ENCODE assay signal across 8 cellular contexts in genomic region chr2:189441709-189442074, GRCh38. TPM values are rescaled to one million over a fixed set of nuclear protein-coding genes. Genes with fewer than 3 reads are reported as not detected.
DNase-seq lines count a peak whose midpoint lies in the region; ATAC-seq lines count a peak whose summit lies in the region.

No MANE protein-coding gene starts in this region.

- ATAC-seq in Right ventricle myocardium inferior (peak; percentile 8), left ventricle myocardium superior (no peak), HG03139 (IDR thresholded peaks at IDR 0.05; ENCODE audit: unreplicated experiment) (no peak)
- no peak for ATAC-seq in stimulated activated naive CD8-positive, alpha-beta T cell treated with anti-CD3 and anti-CD28 coated beads, Interleukin-15, amount 100 ng/mL, for 72 hours

- no peaks in the 10 kb centered on the region for H3K9me3 ChIP-seq in iPS-18c (ENCODE audit: control insufficient read depth, insufficient read depth, low read length)

- H3K4me3 Mint-ChIP-seq in activated naive CD8-positive, alpha-beta T cell treated with anti-CD3 and anti-CD28 coated beads for 36 hours = no peak overlapping the region
- no peak overlapping the region for H3K4me3 Mint-ChIP-seq in stimulated activated naive CD8-positive, alpha-beta T cell treated with anti-CD3 and anti-CD28 coated beads, Interleukin-15, amount 100 ng/mL, for 72 hours

- peaks cover under 1% of the 10 kb centered on the region for H3K9me3 Mint-ChIP-seq in activated naive CD8-positive, alpha-beta T cell treated with anti-CD3 and anti-CD28 coated beads for 36 hours
- H3K9me3 Mint-ChIP-seq in stimulated activated naive CD8-positive, alpha-beta T cell treated with anti-CD3 and anti-CD28 coated beads, Interleukin-15, amount 100 ng/mL, for 72 hours = no peaks in the 10 kb centered on the region

- H3K4me1 Mint-ChIP-seq in activated naive CD8-positive, alpha-beta T cell treated with anti-CD3 and anti-CD28 coated beads for 36 hours = peaks cover 26% of the 10 kb centered on the region
- H3K4me1 Mint-ChIP-seq in stimulated activated naive CD8-positive, alpha-beta T cell treated with anti-CD3 and anti-CD28 coated beads, Interleukin-15, amount 100 ng/mL, for 72 hours = peaks cover 20% of the 10 kb centered on the region

- DNase-seq in Right ventricle myocardium inferior (ENCODE audit: missing footprints) (no peak), left ventricle myocardium superior (no peak), NCI-H526 treated with DMSO at 0.1 percent for 48 hours (lab: John Stamatoyannopoulos, UW) (no peak), NCI-H187 (lab: John Stamatoyannopoulos, UW) (no peak)
- DNase-seq in activated naive CD8-positive, alpha-beta T cell treated with anti-CD3 and anti-CD28 coated beads for 36 hours = no peak
- no peak for DNase-seq in stimulated activated naive CD8-positive, alpha-beta T cell treated with anti-CD3 and anti-CD28 coated beads, Interleukin-15, amount 100 ng/mL, for 72 hours

- H3K27ac Mint-ChIP-seq in activated naive CD8-positive, alpha-beta T cell treated with anti-CD3 and anti-CD28 coated beads for 36 hours = peak overlapping the region; percentile 100
- H3K27ac Mint-ChIP-seq in stimulated activated naive CD8-positive, alpha-beta T cell treated with anti-CD3 and anti-CD28 coated beads, Interleukin-15, amount 100 ng/mL, for 72 hours = peak overlapping the region; percentile 99

- no peaks in the 10 kb centered on the region for H3K27me3 Mint-ChIP-seq in activated naive CD8-positive, alpha-beta T cell treated with anti-CD3 and anti-CD28 coated beads for 36 hours
- no peaks in the 10 kb centered on the region for H3K27me3 Mint-ChIP-seq in stimulated activated naive CD8-positive, alpha-beta T cell treated with anti-CD3 and anti-CD28 coated beads, Interleukin-15, amount 100 ng/mL, for 72 hours

- intact Hi-C loops in Right ventricle myocardium inferior (cut with DNase I) = loop anchor here (2.0 kb wide), 1 partner anchor 139 kb away; the partner anchor contains the start of gene SLC40A1
- intact Hi-C loops in left ventricle myocardium superior (cut with micrococcal nuclease) = no loop called here

- peaks cover 17% of the 10 kb centered on the region for H3K36me3 Mint-ChIP-seq in activated naive CD8-positive, alpha-beta T cell treated with anti-CD3 and anti-CD28 coated beads for 36 hours

- H3K4me3 ChIP-seq in iPS-18c (ENCODE audit: insufficient read depth, low read depth, low read length) = peak overlapping the region; percentile 93

RNA-seq across cellular contexts. Expression of gene WDR75, which starts 0.4 kb away (rescaled TPM):
- 16.5 TPM for total RNA-seq in Right ventricle myocardium inferior
- 15.1 TPM for total RNA-seq in left ventricle myocardium superior
- total RNA-seq in activated naive CD8-positive, alpha-beta T cell treated with anti-CD3 and anti-CD28 coated beads for 36 hours = 100 to 1,000 TPM; 121 to 133 TPM
